22 cellular contexts compared by ENCODE assay signal in the genomic region with DNA sequence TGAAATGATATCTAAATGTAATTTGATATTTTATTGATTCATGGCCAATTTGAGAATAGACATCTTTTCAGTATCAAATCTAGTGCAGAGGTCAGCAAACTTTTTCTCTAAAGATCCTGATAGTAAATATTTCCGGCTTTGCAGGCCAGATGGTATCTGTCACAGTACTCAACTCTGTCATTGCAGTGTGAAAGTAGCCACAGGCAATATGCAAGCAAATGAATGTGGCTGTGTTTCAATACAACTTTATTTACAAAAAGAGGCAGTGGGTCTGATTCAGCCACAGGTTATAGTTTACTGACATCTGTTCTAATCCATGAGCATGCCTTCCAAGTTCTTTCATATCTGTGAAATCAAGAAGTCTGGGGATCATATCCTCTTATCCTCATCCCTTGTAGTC.
DNase-seq lines count a peak whose midpoint lies in the region; ATAC-seq, FAIRE-seq and TF ChIP-seq lines count a peak whose summit lies in the region.
"Had no signal": no experiment of that assay in that cellular context is flagged by ENCODE, and none has a peak within 500 bp of the region (broad histone marks: within the 10 kb centered on the region; RNA-seq: fewer than 3 reads in every experiment).

No MANE protein-coding gene starts in this region.

- CTCF ChIA-PET in GM12878 (lab: Yijun Ruan, JAX) = no interaction called here

- ATAC-seq in GM12878 (no peak), GM19467 (IDR thresholded peaks at IDR 0.05; ENCODE audit: unreplicated experiment) (no peak)
- ATAC-seq: GM23338 had no signal

- no peak for TF ChIP-seq RAD21 in GM12878 (IDR thresholded peaks at IDR 0.05; ENCODE audit: insufficient read depth, low read depth, low read length)

- TF ChIP-seq EP300 in GM12878 (IDR thresholded peaks at IDR 0.05; ENCODE audit: borderline replicate concordance in 1 of 2, control insufficient read depth in 1 of 2, low read depth in 2 of 2, low read length in 2 of 2) = no peak

- H2AFZ ChIP-seq in MM.1S (ENCODE audit: low read length) = no peak overlapping the region
- no peak overlapping the region for H2AFZ ChIP-seq in GM12878 (ENCODE audit: control insufficient read depth, low read depth, low read length)
- H2AFZ ChIP-seq: GM23338 had no signal

- intact Hi-C loops in GM12878 (cut with micrococcal nuclease; ENCODE audit: unreplicated experiment) = no loop called here

- H3K4me3 ChIP-seq in MM.1S (ENCODE audit: low read length) = no peak overlapping the region
- H3K4me3 ChIP-seq in GM12878 = no peak overlapping the region
- H3K4me3 ChIP-seq: GM23338 had no signal

- peak overlapping the region; percentile 92 for H3K27ac ChIP-seq in MM.1S (ENCODE audit: low read length)
- H3K27ac ChIP-seq in GM12878 (ENCODE audit: control insufficient read depth, insufficient read depth) = no peak overlapping the region
- H3K27ac ChIP-seq: HL-60 had no signal

- H3K9me3 ChIP-seq in MM.1S (replicated peaks; ENCODE audit: insufficient read depth, low read length) = no peaks in the 10 kb centered on the region
- no peaks in the 10 kb centered on the region for H3K9me3 ChIP-seq in GM12878 (replicated peaks; ENCODE audit: control insufficient read depth, insufficient read depth, low read length)
- H3K9me3 ChIP-seq: BE2C had no signal

- TF ChIP-seq CTCF in MM.1S (IDR thresholded peaks at IDR 0.05; ENCODE audit: low read length) (no peak), GM12878 (IDR thresholded peaks at IDR 0.05 in 2 of 3, conservative IDR thresholded peaks at IDR 0.05 in 1 of 3; ENCODE audit: control insufficient read depth in 2 of 3, extremely low read depth in 1 of 3, insufficient read depth in 1 of 3, low read depth in 3 of 3, low read length in 3 of 3) (no peak)

- H3K36me3 ChIP-seq in MM.1S (replicated peaks; ENCODE audit: insufficient read depth, low read length) (no peaks in the 10 kb centered on the region), GM12878 (ENCODE audit: control insufficient read depth in 2 of 2, insufficient read depth in 2 of 2, low read length in 1 of 2) (no peaks in the 10 kb centered on the region)
- H3K36me3 ChIP-seq: BE2C had no signal

- in situ Hi-C loops in GM12878 (cut with MboI) = no loop called here

- no peaks in the 10 kb centered on the region for H3K79me2 ChIP-seq in MM.1S (ENCODE audit: low read length)
- no peaks in the 10 kb centered on the region for H3K79me2 ChIP-seq in GM12878 (ENCODE audit: control insufficient read depth, insufficient read depth, low read length)

- WGBS in GM12878 (ENCODE audit: insufficient coverage, insufficient replicate concordance, low lambda C conversion rate, missing lambda C conversion rate) = 32% methylated on average over 1 of the region's 1 CpG

- H3K27me3 ChIP-seq in MM.1S (replicated peaks; ENCODE audit: insufficient read depth, low read length) (no peaks in the 10 kb centered on the region), GM12878 (replicated peaks in 1 of 2; ENCODE audit: control insufficient read depth in 2 of 2, insufficient read depth in 2 of 2, low read length in 1 of 2) (no peaks in the 10 kb centered on the region; a peak in 1 of 4 replicates)
- H3K27me3 ChIP-seq: BE2C had no signal

- peaks cover 14% of the 10 kb centered on the region for H3F3A ChIP-seq in MM.1S (ENCODE audit: insufficient read depth, low read length)

- H3K9ac ChIP-seq in MM.1S (ENCODE audit: low read length) = peak overlapping the region; percentile 39
- H3K9ac ChIP-seq in GM12878 (ENCODE audit: control insufficient read depth, insufficient read depth, low read length) = no peak overlapping the region

- DNase-seq in MM.1S = peak; percentile 79
- DNase-seq in GM12878 (ENCODE audit: low read depth, low spot score) = no peak
- peak; percentile 9 for DNase-seq in left kidney (ENCODE audit: low read depth, low spot score)
- no peak for DNase-seq in GM12891 (ENCODE audit: insufficient read length, low spot score)
- no peak for DNase-seq in SHP77 (lab: John Stamatoyannopoulos, UW)
- DNase-seq: ACHN; BE2C; C1 segment of cervical spinal cord; CD4-positive, CD25-positive, alpha-beta regulatory T cell; CD8-positive, alpha-beta memory T cell; COR-L47; DMS 273 treated with DMSO at 0.1 percent for 48 hours; DMS53; DND-41; EL; HCEC 1CT; HFFc6 had no signal

- POLR2A ChIA-PET in GM12878 (lab: Charles Lee) = no interaction called here

- peak overlapping the region; percentile 23; the same call in 1 of the 2 replicates for H3K4me2 ChIP-seq in MM.1S (ENCODE audit: low read depth, low read length)
- no peak overlapping the region for H3K4me2 ChIP-seq in GM12878 (ENCODE audit: control insufficient read depth, insufficient read depth)
- H3K4me2 ChIP-seq: GM23338 had no signal

- peaks cover 46% of the 10 kb centered on the region for H3K4me1 ChIP-seq in MM.1S (ENCODE audit: low read length)
- no peaks in the 10 kb centered on the region for H3K4me1 ChIP-seq in GM12878 (ENCODE audit: control insufficient read depth, insufficient read depth, low read length)
- H3K4me1 ChIP-seq: BE2C had no signal

- no peak for TF ChIP-seq POLR2A in GM12878 (IDR thresholded peaks at IDR 0.05; ENCODE audit: low read depth, low read length)
- no peak for TF ChIP-seq POLR2A in GM12891 (IDR thresholded peaks at IDR 0.05; ENCODE audit: low read depth, low read length)

- H4K20me1 ChIP-seq in MM.1S (ENCODE audit: insufficient read depth, low read length) = no peaks in the 10 kb centered on the region
- no peaks in the 10 kb centered on the region for H4K20me1 ChIP-seq in GM12878 (ENCODE audit: control insufficient read depth, insufficient read depth)

- SMC1A ChIA-PET in GM12878 (lab: Charles Lee; ENCODE audit: uncharacterized antibody, unreplicated experiment) = no interaction called here

- FAIRE-seq in GM12878 (lab: Jason Lieb, UNC) (no peak), GM12891 (lab: Jason Lieb, UNC) (no peak)
- FAIRE-seq: GM19239, H54 had no signal

- BruUV-seq in GM12878 (replicated peaks; lab: Mats Ljungman, UMichigan) = no TSS peak

- no peaks in the 10 kb centered on the region for H3K9me2 ChIP-seq in MM.1S (replicated peaks; ENCODE audit: insufficient read depth, low read length)

- RAD21 ChIA-PET in GM12878 (lab: Charles Lee; ENCODE audit: unreplicated experiment) = no interaction called here

TF ChIP-seq in GM12878, 131 proteins besides CTCF, POLR2A, EP300 and RAD21 (continues in another document):
- TF ChIP-seq FOS (IDR thresholded peaks at IDR 0.05; ENCODE audit: borderline replicate concordance, extremely low read depth, insufficient read length) (no peak), TCF12 (IDR thresholded peaks at IDR 0.05; ENCODE audit: low read depth, low read length) (peak; percentile 60; the same call in 1 of the 2 replicates), ZNF384 (IDR thresholded peaks at IDR 0.05; ENCODE audit: borderline replicate concordance, low read depth, low read length) (no peak), EGR1 (IDR thresholded peaks at IDR 0.05; ENCODE audit: borderline replicate concordance in 1 of 2, low read depth in 2 of 2, low read length in 2 of 2) (no peak), BACH1 (IDR thresholded peaks at IDR 0.05; ENCODE audit: borderline replicate concordance) (no peak), DPF2 (IDR thresholded peaks at IDR 0.05) (no peak), ZZZ3 (IDR thresholded peaks at IDR 0.05; ENCODE audit: control insufficient read depth, insufficient read length, low read depth) (no peak), IKZF2 (IDR thresholded peaks at IDR 0.05) (no peak), TAF1 (IDR thresholded peaks at IDR 0.05; ENCODE audit: borderline replicate concordance, low read depth, low read length) (no peak)
- TF ChIP-seq, protein P1, sequence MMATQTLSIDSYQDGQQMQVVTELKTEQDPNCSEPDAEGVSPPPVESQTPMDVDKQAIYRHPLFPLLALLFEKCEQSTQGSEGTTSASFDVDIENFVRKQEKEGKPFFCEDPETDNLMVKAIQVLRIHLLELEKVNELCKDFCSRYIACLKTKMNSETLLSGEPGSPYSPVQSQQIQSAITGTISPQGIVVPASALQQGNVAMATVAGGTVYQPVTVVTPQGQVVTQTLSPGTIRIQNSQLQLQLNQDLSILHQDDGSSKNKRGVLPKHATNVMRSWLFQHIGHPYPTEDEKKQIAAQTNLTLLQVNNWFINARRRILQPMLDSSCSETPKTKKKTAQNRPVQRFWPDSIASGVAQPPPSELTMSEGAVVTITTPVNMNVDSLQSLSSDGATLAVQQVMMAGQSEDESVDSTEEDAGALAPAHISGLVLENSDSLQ (IDR thresholded peaks at IDR 0.05) = 0 out of 2 replicates have a peak, but pooled peaks have one; percentile 17

TF ChIP-seq in GM12891, 5 proteins besides CTCF, POLR2A, EP300 and RAD21:
- no peak for TF ChIP-seq SPI1 (IDR thresholded peaks at IDR 0.05; ENCODE audit: low read depth, low read length)

Comparison
In these comparisons a context has a peak if more than half of its experiments do, and no peak if none do; other contexts are left out.
1. DNase-seq: peak in MM.1S (single experiment) and left kidney (single experiment); none in GM12878 (single experiment), GM12891 (single experiment) and SHP77 (0 of 2).